7 cellular contexts compared by ENCODE assay signal in genomic region chr21:43651926-43652325, GRCh38. TPM values are rescaled to one million over a fixed set of nuclear protein-coding genes. Genes with fewer than 3 reads are reported as not detected.
DNase-seq lines count a peak whose midpoint lies in the region.
"Not testable (repeated sequence)": the region's sequence is repeated elsewhere in the genome, so short reads cannot be mapped to it uniquely, and the experiment has no call there.

No MANE protein-coding gene starts in this region.

- H3K9me3 ChIP-seq in BLaER1 treated with 17β-estradiol and CSF1 and Interleukin-3, amounts not matched to agents 10 nM and 100 nM (replicated peaks in 1 of 11) = not testable (repeated sequence)

- not testable (repeated sequence) for H3K9ac ChIP-seq in BLaER1 treated with 17β-estradiol and CSF1 and Interleukin-3, amounts not matched to agents 10 nM and 100 nM

- H3K4me1 ChIP-seq in BLaER1 treated with 17β-estradiol and CSF1 and Interleukin-3, amounts not matched to agents 10 nM and 100 nM = peaks cover 0 to 18% (median 13%) of the 10 kb centered on the region in 10 experiments; a peak in 14 of 20 replicates

- intact Hi-C loops in activated naive CD4-positive, alpha-beta T cell treated with anti-CD3 and anti-CD28 coated beads for 36 hours (cut with micrococcal nuclease); dendritic cell treated with granulocyte-macrophage colony-stimulating factor and Interleukin-4, amounts not matched to agents 40 ng/mL and 50 ng/mL, for 4 days (cut with micrococcal nuclease): not testable (repeated sequence)

- H3K4me3 ChIP-seq in BLaER1 treated with 17β-estradiol and CSF1 and Interleukin-3, amounts not matched to agents 10 nM and 100 nM = not testable (repeated sequence)

- DNase-seq in ELR (ENCODE audit: low read depth) (peak; percentile 48), M059J (ENCODE audit: low read depth) (peak; percentile 62), kidney tubule cell (ENCODE audit: low spot score) (peak; percentile 49), renal cortical epithelial cell (ENCODE audit: low read depth) (peak; percentile 39)
- DNase-seq in activated naive CD4-positive, alpha-beta T cell treated with anti-CD3 and anti-CD28 coated beads for 36 hours = not testable (repeated sequence)

- CTCF ChIA-PET in activated naive CD4-positive, alpha-beta T cell treated with anti-CD3 and anti-CD28 coated beads for 36 hours (lab: Charles Lee) = not testable (repeated sequence)

- H3K36me3 ChIP-seq in BLaER1 treated with 17β-estradiol and CSF1 and Interleukin-3, amounts not matched to agents 10 nM and 100 nM = not testable (repeated sequence)

- not testable (repeated sequence) for H3K36me3 Mint-ChIP-seq in activated naive CD4-positive, alpha-beta T cell treated with anti-CD3 and anti-CD28 coated beads for 36 hours (ENCODE audit: low read depth); dendritic cell treated with granulocyte-macrophage colony-stimulating factor and Interleukin-4, amounts not matched to agents 40 ng/mL and 50 ng/mL, for 4 days (ENCODE audit: low read depth)

- H3K27me3 Mint-ChIP-seq in activated naive CD4-positive, alpha-beta T cell treated with anti-CD3 and anti-CD28 coated beads for 36 hours (ENCODE audit: low read depth) = not testable (repeated sequence)
- peaks cover 14% of the 10 kb centered on the region for H3K27me3 Mint-ChIP-seq in dendritic cell treated with granulocyte-macrophage colony-stimulating factor and Interleukin-4, amounts not matched to agents 40 ng/mL and 50 ng/mL, for 4 days

- not testable (repeated sequence) for H3K4me3 Mint-ChIP-seq in activated naive CD4-positive, alpha-beta T cell treated with anti-CD3 and anti-CD28 coated beads for 36 hours; dendritic cell treated with granulocyte-macrophage colony-stimulating factor and Interleukin-4, amounts not matched to agents 40 ng/mL and 50 ng/mL, for 4 days

- H3K4me2 ChIP-seq in BLaER1 treated with 17β-estradiol and CSF1 and Interleukin-3, amounts not matched to agents 10 nM and 100 nM = peak overlapping the region in 8 of 11 experiments; percentile 13 to 52 (median 36); a peak in 15 of 22 replicates

- H3K9me3 Mint-ChIP-seq in activated naive CD4-positive, alpha-beta T cell treated with anti-CD3 and anti-CD28 coated beads for 36 hours; dendritic cell treated with granulocyte-macrophage colony-stimulating factor and Interleukin-4, amounts not matched to agents 40 ng/mL and 50 ng/mL, for 4 days: not testable (repeated sequence)

- H3K4me1 Mint-ChIP-seq in activated naive CD4-positive, alpha-beta T cell treated with anti-CD3 and anti-CD28 coated beads for 36 hours (ENCODE audit: low read depth) = not testable (repeated sequence)
- H3K4me1 Mint-ChIP-seq in dendritic cell treated with granulocyte-macrophage colony-stimulating factor and Interleukin-4, amounts not matched to agents 40 ng/mL and 50 ng/mL, for 4 days (ENCODE audit: low read depth) = peaks cover 13% of the 10 kb centered on the region

- not testable (repeated sequence) for H3K27ac ChIP-seq in BLaER1 treated with 17β-estradiol and CSF1 and Interleukin-3, amounts not matched to agents 10 nM and 100 nM

- H4K20me1 ChIP-seq in BLaER1 treated with 17β-estradiol and CSF1 and Interleukin-3, amounts not matched to agents 10 nM and 100 nM = not testable (repeated sequence)

- not testable (repeated sequence) for H3K27me3 ChIP-seq in BLaER1 treated with 17β-estradiol and CSF1 and Interleukin-3, amounts not matched to agents 10 nM and 100 nM

- H3K27ac Mint-ChIP-seq in activated naive CD4-positive, alpha-beta T cell treated with anti-CD3 and anti-CD28 coated beads for 36 hours = peak overlapping the region; percentile 3
- H3K27ac Mint-ChIP-seq in dendritic cell treated with granulocyte-macrophage colony-stimulating factor and Interleukin-4, amounts not matched to agents 40 ng/mL and 50 ng/mL, for 4 days = peak overlapping the region; percentile 3

RNA-seq across cellular contexts. Expression of gene HSF2BP, which starts 7.4 kb away (rescaled TPM):
- 2.0 and 4.7 TPM in 2 replicates for total RNA-seq in M059J (2014; rRNA removed; shearing (Covaris generic))
- 1 to 10 TPM; 1.3 to 2.1 TPM for total RNA-seq in activated naive CD4-positive, alpha-beta T cell treated with anti-CD3 and anti-CD28 coated beads for 36 hours
- total RNA-seq in renal cortical epithelial cell = 2.6 and 3.8 TPM in 2 replicates

RNA-seq across cellular contexts. Expression of gene RRP1B, which starts 7.4 kb away (rescaled TPM):
- total RNA-seq in M059J (2014; rRNA removed; shearing (Covaris generic)) = 23.8 and 42.8 TPM in 2 replicates
- total RNA-seq in activated naive CD4-positive, alpha-beta T cell treated with anti-CD3 and anti-CD28 coated beads for 36 hours = 10 to 100 TPM; 59.6 to 60.6 TPM
- 24.2 and 26.4 TPM in 2 replicates for total RNA-seq in renal cortical epithelial cell
